ENCODE assay signal across 1 cellular context in the genomic region with DNA sequence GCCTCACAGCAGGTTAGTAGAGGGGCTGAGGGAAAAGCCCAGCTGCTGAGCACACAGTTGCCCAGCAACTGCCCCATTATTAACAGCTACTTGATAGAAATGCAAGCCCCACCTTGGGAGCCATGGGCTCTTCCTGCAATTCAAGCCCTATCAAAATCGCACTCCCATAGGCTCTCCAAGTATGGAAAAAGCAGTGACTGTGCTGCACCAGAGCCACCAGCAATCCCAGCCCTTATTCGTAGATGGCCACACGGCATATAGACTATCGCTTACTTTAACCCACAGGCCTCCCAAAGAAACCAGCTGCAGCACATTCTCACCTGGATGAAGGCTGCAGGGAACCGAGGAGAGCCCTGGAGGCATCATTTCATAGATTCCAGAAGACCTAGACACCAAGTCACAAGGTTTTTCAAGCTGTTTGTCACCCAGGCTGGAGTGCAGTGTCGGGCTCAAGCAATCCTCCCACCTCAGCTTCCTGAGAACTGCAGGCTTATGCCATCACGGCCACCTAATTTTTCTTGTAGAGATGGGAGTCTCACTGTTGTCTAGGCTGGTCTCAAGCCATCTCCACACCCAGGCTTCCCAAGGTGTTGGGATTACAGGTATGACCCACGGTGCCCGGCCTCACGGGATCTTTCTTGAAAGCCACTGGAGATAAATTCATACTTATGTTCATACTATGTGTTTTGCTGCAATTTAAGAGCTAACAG.
TF ChIP-seq lines count a peak whose summit lies in the region.

No MANE protein-coding gene starts in this region.

TF ChIP-seq in WTC11, 78 proteins besides CTCF, POLR2A, EP300 and RAD21 (continued from another document):
- no peak for TF ChIP-seq TP53 (CRISPR knock-in tag; IDR thresholded peaks at IDR 0.05)
- TF ChIP-seq JAZF1 (CRISPR knock-in tag; IDR thresholded peaks at IDR 0.05), result no peak
- TF ChIP-seq RELA (CRISPR knock-in tag; IDR thresholded peaks at IDR 0.05; ENCODE audit: borderline replicate concordance), result no peak
- no peak for TF ChIP-seq MAX (CRISPR knock-in tag; IDR thresholded peaks at IDR 0.05)
- TF ChIP-seq SOX15 (CRISPR knock-in tag; IDR thresholded peaks at IDR 0.05), result no peak
- TF ChIP-seq SMAD3 (CRISPR knock-in tag; IDR thresholded peaks at IDR 0.05; ENCODE audit: borderline replicate concordance), result no peak
- TF ChIP-seq RORB (CRISPR knock-in tag; IDR thresholded peaks at IDR 0.05), result no peak
- no peak for TF ChIP-seq USF2 (CRISPR knock-in tag; IDR thresholded peaks at IDR 0.05)
- no peak for TF ChIP-seq NFE2L1 (CRISPR knock-in tag; IDR thresholded peaks at IDR 0.05)
- peak; percentile 89 for TF ChIP-seq ERG (CRISPR knock-in tag; IDR thresholded peaks at IDR 0.05)
- no peak for TF ChIP-seq ELF4 (CRISPR knock-in tag; IDR thresholded peaks at IDR 0.05; ENCODE audit: low read depth)
- TF ChIP-seq ZNF219 (CRISPR knock-in tag; IDR thresholded peaks at IDR 0.05; ENCODE audit: borderline replicate concordance), result 0 out of 2 replicates have a peak, but pooled peaks have one; percentile 47
- TF ChIP-seq, protein P1, sequence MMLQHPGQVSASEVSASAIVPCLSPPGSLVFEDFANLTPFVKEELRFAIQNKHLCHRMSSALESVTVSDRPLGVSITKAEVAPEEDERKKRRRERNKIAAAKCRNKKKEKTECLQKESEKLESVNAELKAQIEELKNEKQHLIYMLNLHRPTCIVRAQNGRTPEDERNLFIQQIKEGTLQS (CRISPR knock-in tag; conservative IDR thresholded peaks at IDR 0.05), result no peak
- TF ChIP-seq TEAD1 (CRISPR knock-in tag; IDR thresholded peaks at IDR 0.05), result peak; percentile 44; the same call in 1 of the 2 replicates
- TF ChIP-seq, protein P2, sequence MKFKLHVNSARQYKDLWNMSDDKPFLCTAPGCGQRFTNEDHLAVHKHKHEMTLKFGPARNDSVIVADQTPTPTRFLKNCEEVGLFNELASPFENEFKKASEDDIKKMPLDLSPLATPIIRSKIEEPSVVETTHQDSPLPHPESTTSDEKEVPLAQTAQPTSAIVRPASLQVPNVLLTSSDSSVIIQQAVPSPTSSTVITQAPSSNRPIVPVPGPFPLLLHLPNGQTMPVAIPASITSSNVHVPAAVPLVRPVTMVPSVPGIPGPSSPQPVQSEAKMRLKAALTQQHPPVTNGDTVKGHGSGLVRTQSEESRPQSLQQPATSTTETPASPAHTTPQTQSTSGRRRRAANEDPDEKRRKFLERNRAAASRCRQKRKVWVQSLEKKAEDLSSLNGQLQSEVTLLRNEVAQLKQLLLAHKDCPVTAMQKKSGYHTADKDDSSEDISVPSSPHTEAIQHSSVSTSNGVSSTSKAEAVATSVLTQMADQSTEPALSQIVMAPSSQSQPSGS (CRISPR knock-in tag; IDR thresholded peaks at IDR 0.05; ENCODE audit: borderline replicate concordance, low read depth), result no peak
- TF ChIP-seq, protein P3, sequence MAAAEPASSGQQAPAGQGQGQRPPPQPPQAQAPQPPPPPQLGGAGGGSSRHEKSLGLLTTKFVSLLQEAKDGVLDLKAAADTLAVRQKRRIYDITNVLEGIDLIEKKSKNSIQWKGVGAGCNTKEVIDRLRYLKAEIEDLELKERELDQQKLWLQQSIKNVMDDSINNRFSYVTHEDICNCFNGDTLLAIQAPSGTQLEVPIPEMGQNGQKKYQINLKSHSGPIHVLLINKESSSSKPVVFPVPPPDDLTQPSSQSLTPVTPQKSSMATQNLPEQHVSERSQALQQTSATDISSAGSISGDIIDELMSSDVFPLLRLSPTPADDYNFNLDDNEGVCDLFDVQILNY (CRISPR knock-in tag; IDR thresholded peaks at IDR 0.05), result no peak
- TF ChIP-seq, protein P4, sequence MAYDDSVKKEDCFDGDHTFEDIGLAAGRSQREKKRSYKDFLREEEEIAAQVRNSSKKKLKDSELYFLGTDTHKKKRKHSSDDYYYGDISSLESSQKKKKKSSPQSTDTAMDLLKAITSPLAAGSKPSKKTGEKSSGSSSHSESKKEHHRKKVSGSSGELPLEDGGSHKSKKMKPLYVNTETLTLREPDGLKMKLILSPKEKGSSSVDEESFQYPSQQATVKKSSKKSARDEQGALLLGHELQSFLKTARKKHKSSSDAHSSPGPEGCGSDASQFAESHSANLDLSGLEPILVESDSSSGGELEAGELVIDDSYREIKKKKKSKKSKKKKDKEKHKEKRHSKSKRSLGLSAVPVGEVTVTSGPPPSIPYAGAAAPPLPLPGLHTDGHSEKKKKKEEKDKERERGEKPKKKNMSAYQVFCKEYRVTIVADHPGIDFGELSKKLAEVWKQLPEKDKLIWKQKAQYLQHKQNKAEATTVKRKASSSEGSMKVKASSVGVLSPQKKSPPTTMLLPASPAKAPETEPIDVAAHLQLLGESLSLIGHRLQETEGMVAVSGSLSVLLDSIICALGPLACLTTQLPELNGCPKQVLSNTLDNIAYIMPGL (CRISPR knock-in tag; IDR thresholded peaks at IDR 0.05), result 0 out of 2 replicates have a peak, but pooled peaks have one; percentile 12
- no peak for TF ChIP-seq NR2C2 (CRISPR knock-in tag; IDR thresholded peaks at IDR 0.05)
- TF ChIP-seq NR3C1 (CRISPR knock-in tag; conservative IDR thresholded peaks at IDR 0.05; ENCODE audit: low read depth), result no peak
